ENCODE assay signal across 14 cellular contexts in the genomic region with DNA sequence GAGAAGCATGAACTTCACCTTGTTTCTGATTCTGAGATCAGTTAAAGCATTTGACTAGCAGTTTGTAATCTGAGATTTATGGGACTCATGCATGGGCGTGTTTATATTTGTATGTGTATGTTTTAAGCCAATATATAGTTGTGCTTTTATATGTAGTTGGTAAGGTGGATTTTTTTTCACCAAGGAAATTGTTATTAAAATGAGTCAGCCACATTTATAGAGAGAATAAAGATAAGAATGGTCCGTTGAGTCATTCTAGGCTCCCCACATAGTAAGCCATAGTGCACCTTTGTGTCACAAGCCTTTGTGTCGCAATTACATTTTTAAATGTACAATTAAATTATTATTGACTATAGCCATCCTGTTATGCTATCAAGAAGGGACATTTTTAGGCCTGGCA.
A peak's percentile ranks its signal among the peaks of the same experiment; 100 is the strongest.
DNase-seq lines count a peak whose midpoint lies in the region; ATAC-seq and TF ChIP-seq lines count a peak whose summit lies in the region.
"Had no signal": no experiment of that assay in that cellular context is flagged by ENCODE, and none has a peak within 500 bp of the region (broad histone marks: within the 10 kb centered on the region; RNA-seq: fewer than 3 reads in every experiment).

No MANE protein-coding gene starts in this region.

- H3K9me2 ChIP-seq in PC-9 (ENCODE audit: insufficient read depth): no peaks in the 10 kb centered on the region

- H2AFZ ChIP-seq in PC-9: no peak overlapping the region

- H3K27me3 ChIP-seq in PC-9 (ENCODE audit: insufficient read depth, low read depth): no peaks in the 10 kb centered on the region
- H3K27me3 ChIP-seq: ovary had no signal

- peaks cover 7% of the 10 kb centered on the region for H3K79me2 ChIP-seq in PC-9 (ENCODE audit: low read depth)

- peak overlapping the region; percentile 71 for H3K4me2 ChIP-seq in PC-9

- H3K27ac ChIP-seq in PC-9: peak overlapping the region; percentile 99
- H3K27ac ChIP-seq: ovary had no signal

- CTCF ChIA-PET in PC-9 (lab: Charles Lee): no interaction called here
- CTCF ChIA-PET in WTC11 (lab: Charles Lee): no interaction called here
- CTCF ChIA-PET in activated CD8-positive, alpha-beta T cell treated with anti-CD3 and anti-CD28 coated beads for 36 hours (lab: Charles Lee): interaction anchor here (0.6 kb wide), 1 partner anchor 28 kb away, joined by 3 read pairs; no protein-coding TSS in a partner anchor

- H3K4me3 Mint-ChIP-seq in dendritic cell treated with granulocyte-macrophage colony-stimulating factor and Interleukin-4, amounts not matched to agents 40 ng/mL and 50 ng/mL, for 4 days: no peak overlapping the region
- no peak overlapping the region for H3K4me3 Mint-ChIP-seq in WTC11
- no peak overlapping the region for H3K4me3 Mint-ChIP-seq in activated CD8-positive, alpha-beta T cell treated with anti-CD3 and anti-CD28 coated beads for 36 hours

- H3F3A ChIP-seq in PC-9 (ENCODE audit: insufficient read depth, low read depth): peaks cover 46% of the 10 kb centered on the region

- H3K4me1 Mint-ChIP-seq in dendritic cell treated with granulocyte-macrophage colony-stimulating factor and Interleukin-4, amounts not matched to agents 40 ng/mL and 50 ng/mL, for 4 days (ENCODE audit: low read depth): peaks cover 30% of the 10 kb centered on the region
- H3K4me1 Mint-ChIP-seq in WTC11: no peaks in the 10 kb centered on the region
- peaks cover 4% of the 10 kb centered on the region for H3K4me1 Mint-ChIP-seq in activated CD8-positive, alpha-beta T cell treated with anti-CD3 and anti-CD28 coated beads for 36 hours (ENCODE audit: low read depth)

- BruUV-seq in PC-9 (replicated peaks; lab: Mats Ljungman, UMichigan): no TSS peak

- peak overlapping the region; percentile 16; the same call in 1 of the 2 replicates for H3K4me3 ChIP-seq in PC-9
- H3K4me3 ChIP-seq: ovary had no signal

- no peaks in the 10 kb centered on the region for H4K20me1 ChIP-seq in PC-9 (ENCODE audit: insufficient read depth)

- H3K27me3 Mint-ChIP-seq in dendritic cell treated with granulocyte-macrophage colony-stimulating factor and Interleukin-4, amounts not matched to agents 40 ng/mL and 50 ng/mL, for 4 days: no peaks in the 10 kb centered on the region
- no peaks in the 10 kb centered on the region for H3K27me3 Mint-ChIP-seq in WTC11 (ENCODE audit: low read depth)
- no peaks in the 10 kb centered on the region for H3K27me3 Mint-ChIP-seq in activated CD8-positive, alpha-beta T cell treated with anti-CD3 and anti-CD28 coated beads for 36 hours
- H3K27me3 Mint-ChIP-seq: brain had no signal

- H3K36me3 Mint-ChIP-seq in dendritic cell treated with granulocyte-macrophage colony-stimulating factor and Interleukin-4, amounts not matched to agents 40 ng/mL and 50 ng/mL, for 4 days (ENCODE audit: low read depth): peaks cover 78% of the 10 kb centered on the region
- peaks cover 68% of the 10 kb centered on the region for H3K36me3 Mint-ChIP-seq in WTC11
- peaks cover 48% of the 10 kb centered on the region for H3K36me3 Mint-ChIP-seq in activated CD8-positive, alpha-beta T cell treated with anti-CD3 and anti-CD28 coated beads for 36 hours (ENCODE audit: low read depth)

- intact Hi-C loops in PC-9 (cut with micrococcal nuclease; ENCODE audit: unreplicated experiment): loop anchor here (1.0 to 5.0 kb wide), 5 partner anchors 12 to 331 kb away; a partner anchor contains a TSS
- intact Hi-C loops in dendritic cell treated with granulocyte-macrophage colony-stimulating factor and Interleukin-4, amounts not matched to agents 40 ng/mL and 50 ng/mL, for 4 days (cut with micrococcal nuclease): no loop called here
- intact Hi-C loops in activated CD8-positive, alpha-beta T cell treated with anti-CD3 and anti-CD28 coated beads for 36 hours (cut with micrococcal nuclease): no loop called here

- peak overlapping the region; percentile 37 for H3K27ac Mint-ChIP-seq in dendritic cell treated with granulocyte-macrophage colony-stimulating factor and Interleukin-4, amounts not matched to agents 40 ng/mL and 50 ng/mL, for 4 days
- H3K27ac Mint-ChIP-seq in WTC11: no peak overlapping the region
- no peak overlapping the region for H3K27ac Mint-ChIP-seq in activated CD8-positive, alpha-beta T cell treated with anti-CD3 and anti-CD28 coated beads for 36 hours

- no peaks in the 10 kb centered on the region for H3K9me3 Mint-ChIP-seq in dendritic cell treated with granulocyte-macrophage colony-stimulating factor and Interleukin-4, amounts not matched to agents 40 ng/mL and 50 ng/mL, for 4 days
- no peaks in the 10 kb centered on the region for H3K9me3 Mint-ChIP-seq in WTC11
- H3K9me3 Mint-ChIP-seq in activated CD8-positive, alpha-beta T cell treated with anti-CD3 and anti-CD28 coated beads for 36 hours: peaks cover 4% of the 10 kb centered on the region

- no peaks in the 10 kb centered on the region for H3K9me3 ChIP-seq in PC-9 (ENCODE audit: insufficient read depth, low read depth)
- H3K9me3 ChIP-seq: ovary had no signal

- ATAC-seq in omental fat pad (ENCODE audit: low FRiP score) (peak; percentile 35), WTC11 (no peak), GM19397 (IDR thresholded peaks at IDR 0.05; ENCODE audit: unreplicated experiment) (no peak)
- no peak for ATAC-seq in activated CD8-positive, alpha-beta T cell treated with anti-CD3 and anti-CD28 coated beads for 36 hours

- DNase-seq in EL (peak; percentile 81), PC-9 (peak in 1 of 2 experiments; percentile 98), omental fat pad (ENCODE audit: low spot score) (no peak), WTC11 (ENCODE audit: low spot score) (no peak), kidney tubule cell (ENCODE audit: low spot score) (no peak)
- DNase-seq in activated CD8-positive, alpha-beta T cell treated with anti-CD3 and anti-CD28 coated beads for 36 hours: no peak
- DNase-seq: activated CD4-positive, alpha-beta T cell treated with anti-CD3 and anti-CD28 coated beads, Interleukin-2, amount 50 U/mL, for 48 hours; AML-193; mesendoderm; NCI-H1092; ovary had no signal

- TF ChIP-seq CTCF in PC-9 (conservative IDR thresholded peaks at IDR 0.05) (no peak), omental fat pad (IDR thresholded peaks at IDR 0.05) (no peak), WTC11 (IDR thresholded peaks at IDR 0.05) (no peak)
- TF ChIP-seq CTCF in activated CD8-positive, alpha-beta T cell treated with anti-CD3 and anti-CD28 coated beads for 36 hours (IDR thresholded peaks at IDR 0.05): no peak

- peaks cover 26% of the 10 kb centered on the region for H3K36me3 ChIP-seq in PC-9 (ENCODE audit: low read depth)
- H3K36me3 ChIP-seq: ovary had no signal

- H3K4me1 ChIP-seq in PC-9 (replicated peaks; ENCODE audit: insufficient read depth): peaks cover 83% of the 10 kb centered on the region

- POLR2A ChIA-PET in PC-9 (lab: Charles Lee; ENCODE audit: unreplicated experiment) (interaction anchor here (1.5 to 1.6 kb wide), 2 partner anchors 11 to 115 kb away, joined by 16 to 22 read pairs; a partner anchor contains a TSS), WTC11 (lab: Charles Lee) (no interaction called here)
- POLR2A ChIA-PET in activated CD8-positive, alpha-beta T cell treated with anti-CD3 and anti-CD28 coated beads for 36 hours (lab: Charles Lee): no interaction called here

TF ChIP-seq in WTC11, 78 proteins besides CTCF, POLR2A, EP300 and RAD21 (continues in another document):
- TF ChIP-seq GTF2I (CRISPR knock-in tag; conservative IDR thresholded peaks at IDR 0.05) (no peak), TEAD4 (CRISPR knock-in tag; IDR thresholded peaks at IDR 0.05) (no peak), SMAD4 (CRISPR knock-in tag; IDR thresholded peaks at IDR 0.05) (no peak), ZNF263 (CRISPR knock-in tag; IDR thresholded peaks at IDR 0.05; ENCODE audit: low read depth) (no peak)
- TF ChIP-seq, protein P1, sequence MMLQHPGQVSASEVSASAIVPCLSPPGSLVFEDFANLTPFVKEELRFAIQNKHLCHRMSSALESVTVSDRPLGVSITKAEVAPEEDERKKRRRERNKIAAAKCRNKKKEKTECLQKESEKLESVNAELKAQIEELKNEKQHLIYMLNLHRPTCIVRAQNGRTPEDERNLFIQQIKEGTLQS (CRISPR knock-in tag; conservative IDR thresholded peaks at IDR 0.05): no peak
- TF ChIP-seq, protein P2, sequence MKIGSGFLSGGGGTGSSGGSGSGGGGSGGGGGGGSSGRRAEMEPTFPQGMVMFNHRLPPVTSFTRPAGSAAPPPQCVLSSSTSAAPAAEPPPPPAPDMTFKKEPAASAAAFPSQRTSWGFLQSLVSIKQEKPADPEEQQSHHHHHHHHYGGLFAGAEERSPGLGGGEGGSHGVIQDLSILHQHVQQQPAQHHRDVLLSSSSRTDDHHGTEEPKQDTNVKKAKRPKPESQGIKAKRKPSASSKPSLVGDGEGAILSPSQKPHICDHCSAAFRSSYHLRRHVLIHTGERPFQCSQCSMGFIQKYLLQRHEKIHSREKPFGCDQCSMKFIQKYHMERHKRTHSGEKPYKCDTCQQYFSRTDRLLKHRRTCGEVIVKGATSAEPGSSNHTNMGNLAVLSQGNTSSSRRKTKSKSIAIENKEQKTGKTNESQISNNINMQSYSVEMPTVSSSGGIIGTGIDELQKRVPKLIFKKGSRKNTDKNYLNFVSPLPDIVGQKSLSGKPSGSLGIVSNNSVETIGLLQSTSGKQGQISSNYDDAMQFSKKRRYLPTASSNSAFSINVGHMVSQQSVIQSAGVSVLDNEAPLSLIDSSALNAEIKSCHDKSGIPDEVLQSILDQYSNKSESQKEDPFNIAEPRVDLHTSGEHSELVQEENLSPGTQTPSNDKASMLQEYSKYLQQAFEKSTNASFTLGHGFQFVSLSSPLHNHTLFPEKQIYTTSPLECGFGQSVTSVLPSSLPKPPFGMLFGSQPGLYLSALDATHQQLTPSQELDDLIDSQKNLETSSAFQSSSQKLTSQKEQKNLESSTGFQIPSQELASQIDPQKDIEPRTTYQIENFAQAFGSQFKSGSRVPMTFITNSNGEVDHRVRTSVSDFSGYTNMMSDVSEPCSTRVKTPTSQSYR (CRISPR knock-in tag; IDR thresholded peaks at IDR 0.05): no peak
- TF ChIP-seq, protein P3, sequence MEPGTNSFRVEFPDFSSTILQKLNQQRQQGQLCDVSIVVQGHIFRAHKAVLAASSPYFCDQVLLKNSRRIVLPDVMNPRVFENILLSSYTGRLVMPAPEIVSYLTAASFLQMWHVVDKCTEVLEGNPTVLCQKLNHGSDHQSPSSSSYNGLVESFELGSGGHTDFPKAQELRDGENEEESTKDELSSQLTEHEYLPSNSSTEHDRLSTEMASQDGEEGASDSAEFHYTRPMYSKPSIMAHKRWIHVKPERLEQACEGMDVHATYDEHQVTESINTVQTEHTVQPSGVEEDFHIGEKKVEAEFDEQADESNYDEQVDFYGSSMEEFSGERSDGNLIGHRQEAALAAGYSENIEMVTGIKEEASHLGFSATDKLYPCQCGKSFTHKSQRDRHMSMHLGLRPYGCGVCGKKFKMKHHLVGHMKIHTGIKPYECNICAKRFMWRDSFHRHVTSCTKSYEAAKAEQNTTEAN (CRISPR knock-in tag; IDR thresholded peaks at IDR 0.05): no peak
